In the genomic region with DNA sequence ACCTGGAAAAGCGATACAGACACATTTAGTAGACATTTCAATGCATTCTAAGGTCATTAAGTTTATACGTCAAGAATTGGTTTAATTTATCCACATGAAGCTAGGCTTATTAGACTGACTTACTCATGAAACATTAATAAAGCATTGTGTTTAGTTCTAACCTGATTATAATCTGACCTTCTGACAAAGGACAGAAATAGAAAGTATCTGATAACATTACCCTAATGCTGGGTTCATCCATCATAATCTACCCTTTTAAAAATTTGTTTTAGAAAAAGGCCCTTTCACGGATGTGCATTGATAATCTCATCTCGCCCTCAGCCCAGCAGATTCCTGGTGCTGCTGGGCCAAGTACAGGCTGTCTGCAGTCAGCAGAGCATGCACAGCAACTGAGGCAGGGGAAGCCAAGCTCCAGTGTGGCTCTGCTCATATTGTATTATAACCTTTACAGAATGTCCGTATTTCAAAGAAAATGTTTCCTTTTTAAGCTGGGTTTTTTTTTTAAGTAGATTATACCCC, we compare ENCODE assay signal across 23 cellular contexts.
DNase-seq lines count a peak whose midpoint lies in the region; ATAC-seq, FAIRE-seq and TF ChIP-seq lines count a peak whose summit lies in the region.
"Had no signal": no experiment of that assay in that cellular context is flagged by ENCODE, and none has a peak within 500 bp of the region (broad histone marks: within the 10 kb centered on the region; RNA-seq: fewer than 3 reads in every experiment).

No MANE protein-coding gene starts in this region.

- POLR2A ChIA-PET in endothelial cell of umbilical vein (lab: Charles Lee), result no interaction called here
- POLR2A ChIA-PET in CD4-positive, alpha-beta T cell (lab: Charles Lee), result no interaction called here

- H2AFZ ChIP-seq in endothelial cell of umbilical vein (ENCODE audit: low read depth, low read length), result no peak overlapping the region
- H2AFZ ChIP-seq: GM23248 had no signal

- dilution Hi-C loops in endothelial cell of umbilical vein (cut with MboI; ENCODE audit: extremely low pct_ligation_motif_present, low sequenced_read_pairs), result no loop called here

- H3K9ac ChIP-seq in endothelial cell of umbilical vein (replicated peaks; ENCODE audit: extremely low read depth, insufficient read depth, low read length), result no peak overlapping the region
- H3K9ac ChIP-seq: GM23248 had no signal

- TF ChIP-seq POLR2A in endothelial cell of umbilical vein (IDR thresholded peaks at IDR 0.05; ENCODE audit: low read depth, low read length), result no peak

- no peak for ATAC-seq in CD4-positive, alpha-beta T cell (ENCODE audit: poor library complexity)
- ATAC-seq: A549; CD8-positive, alpha-beta T cell; GM12878 had no signal

- H4K20me1 ChIP-seq in endothelial cell of umbilical vein (replicated peaks; ENCODE audit: control insufficient read depth, extremely low read depth, insufficient read depth, low read length), result no peaks in the 10 kb centered on the region

- no peaks in the 10 kb centered on the region for H3K36me3 Mint-ChIP-seq in CD4-positive, alpha-beta T cell (ENCODE audit: low read depth)
- H3K36me3 Mint-ChIP-seq in activated naive CD8-positive, alpha-beta T cell treated with anti-CD3 and anti-CD28 coated beads for 36 hours, result peaks cover 2% of the 10 kb centered on the region
- H3K36me3 Mint-ChIP-seq: CD8-positive, alpha-beta T cell had no signal

- H3K9me1 ChIP-seq in endothelial cell of umbilical vein (replicated peaks; ENCODE audit: control insufficient read depth, extremely low read depth, insufficient read depth, low read length), result no peaks in the 10 kb centered on the region

- H3K9me3 ChIP-seq in BE2C (no peaks in the 10 kb centered on the region), endothelial cell of umbilical vein (replicated peaks; ENCODE audit: control insufficient read depth, insufficient read depth, low read length) (no peaks in the 10 kb centered on the region)
- no peaks in the 10 kb centered on the region for H3K9me3 ChIP-seq in CD4-positive, alpha-beta T cell (ENCODE audit: control insufficient read depth, low read length)
- H3K9me3 ChIP-seq: A549, Caco-2 had no signal

- H3K4me3 Mint-ChIP-seq in CD4-positive, alpha-beta T cell, result no peak overlapping the region
- H3K4me3 Mint-ChIP-seq in activated naive CD8-positive, alpha-beta T cell treated with anti-CD3 and anti-CD28 coated beads for 36 hours, result no peak overlapping the region
- H3K4me3 Mint-ChIP-seq: CD8-positive, alpha-beta T cell had no signal

- no peaks in the 10 kb centered on the region for H3K9me3 Mint-ChIP-seq in CD4-positive, alpha-beta T cell
- no peaks in the 10 kb centered on the region for H3K9me3 Mint-ChIP-seq in activated naive CD8-positive, alpha-beta T cell treated with anti-CD3 and anti-CD28 coated beads for 36 hours
- H3K9me3 Mint-ChIP-seq: CD8-positive, alpha-beta T cell had no signal

- intact Hi-C loops in endothelial cell of umbilical vein (cut with micrococcal nuclease), result no loop called here
- intact Hi-C loops in CD4-positive, alpha-beta T cell (cut with DNase I, micrococcal nuclease), result no loop called here

- H3K4me2 ChIP-seq in endothelial cell of umbilical vein (ENCODE audit: insufficient read depth, low read length), result no peak overlapping the region
- H3K4me2 ChIP-seq: A549 had no signal

- peak; percentile 26 for DNase-seq in BE2C
- DNase-seq in SK-N-DZ (ENCODE audit: low spot score), result peak; percentile 50
- no peak for DNase-seq in endothelial cell of umbilical vein (ENCODE audit: low read depth, low spot score)
- DNase-seq in CD4-positive, alpha-beta T cell, result no peak
- no peak for DNase-seq in activated naive CD8-positive, alpha-beta T cell treated with anti-CD3 and anti-CD28 coated beads for 36 hours
- no peak for DNase-seq in NOMO-1 (lab: John Stamatoyannopoulos, UW; ENCODE audit: unreplicated experiment in 2 of 2)
- DNase-seq: 8988T; ACHN; AML-193; C1 segment of cervical spinal cord; Caco-2; CD8-positive, alpha-beta T cell; DMS 273 treated with DMSO at 0.1 percent for 48 hours; DMS79; EL; GDM1; GM23248; H7; HCEC 1CT had no signal

- CTCF ChIA-PET in endothelial cell of umbilical vein (lab: Charles Lee), result interaction anchor here (1.4 to 1.8 kb wide), 2 partner anchors 13 to 18 kb away, joined by 3 to 11 read pairs; no protein-coding TSS in a partner anchor
- CTCF ChIA-PET in CD4-positive, alpha-beta T cell (lab: Charles Lee), result no interaction called here

- no peak overlapping the region for H3K27ac Mint-ChIP-seq in CD4-positive, alpha-beta T cell
- no peak overlapping the region for H3K27ac Mint-ChIP-seq in activated naive CD8-positive, alpha-beta T cell treated with anti-CD3 and anti-CD28 coated beads for 36 hours
- H3K27ac Mint-ChIP-seq: CD8-positive, alpha-beta T cell had no signal

- H3K4me3 ChIP-seq in BE2C (ENCODE audit: low read depth, low read length), result no peak overlapping the region
- no peak overlapping the region for H3K4me3 ChIP-seq in endothelial cell of umbilical vein (replicated peaks in 1 of 3; ENCODE audit: insufficient read depth in 1 of 3, low read depth in 1 of 3, low read length in 3 of 3)
- H3K4me3 ChIP-seq: A549, GM12878, GM23248 had no signal

- H3K27me3 ChIP-seq in BE2C (no peaks in the 10 kb centered on the region), endothelial cell of umbilical vein (ENCODE audit: control insufficient read depth in 2 of 2, insufficient read depth in 2 of 2, low read length in 2 of 2) (no peaks in the 10 kb centered on the region)
- H3K27me3 ChIP-seq in CD4-positive, alpha-beta T cell (ENCODE audit: control insufficient read depth, insufficient read depth, low read length), result no peaks in the 10 kb centered on the region

- no peak for TF ChIP-seq CTCF in BE2C (IDR thresholded peaks at IDR 0.05; ENCODE audit: low read depth, low read length)
- TF ChIP-seq CTCF in endothelial cell of umbilical vein (IDR thresholded peaks at IDR 0.05; ENCODE audit: extremely low read depth in 1 of 2, insufficient read depth in 1 of 2, low read depth in 1 of 2, low read length in 2 of 2), result no peak
- TF ChIP-seq CTCF in CD4-positive, alpha-beta T cell (IDR thresholded peaks at IDR 0.05), result no peak

- H3K27me3 Mint-ChIP-seq in CD4-positive, alpha-beta T cell, result no peaks in the 10 kb centered on the region
- no peaks in the 10 kb centered on the region for H3K27me3 Mint-ChIP-seq in activated naive CD8-positive, alpha-beta T cell treated with anti-CD3 and anti-CD28 coated beads for 36 hours

- H3K79me2 ChIP-seq in endothelial cell of umbilical vein (ENCODE audit: control insufficient read depth, insufficient read depth, low read length), result no peaks in the 10 kb centered on the region

- H3K36me3 ChIP-seq in BE2C (no peaks in the 10 kb centered on the region), endothelial cell of umbilical vein (ENCODE audit: control insufficient read depth in 2 of 2, extremely low read depth in 1 of 2, insufficient read depth in 2 of 2, low read length in 2 of 2) (no peaks in the 10 kb centered on the region)

- no peaks in the 10 kb centered on the region for H3K4me1 Mint-ChIP-seq in CD4-positive, alpha-beta T cell (ENCODE audit: low read depth)
- peaks cover 4% of the 10 kb centered on the region for H3K4me1 Mint-ChIP-seq in activated naive CD8-positive, alpha-beta T cell treated with anti-CD3 and anti-CD28 coated beads for 36 hours

- peak; percentile 18 for FAIRE-seq in endothelial cell of umbilical vein (lab: Jason Lieb, UNC)
- FAIRE-seq: A549, GM12878, GM19239, H1 had no signal

- H3K27ac ChIP-seq in endothelial cell of umbilical vein (ENCODE audit: insufficient read depth, low read depth, low read length), result no peak overlapping the region
- no peak overlapping the region for H3K27ac ChIP-seq in CD4-positive, alpha-beta T cell (ENCODE audit: low read depth, low read length)
- H3K27ac ChIP-seq: A549, GM23248 had no signal

- H3K4me1 ChIP-seq in BE2C (peaks cover 24% of the 10 kb centered on the region), endothelial cell of umbilical vein (ENCODE audit: control insufficient read depth, extremely low read depth, insufficient read depth, low read length) (no peaks in the 10 kb centered on the region)
- H3K4me1 ChIP-seq: A549, Caco-2 had no signal

- no TSS peak for BruUV-seq in endothelial cell of umbilical vein (replicated peaks; lab: Mats Ljungman, UMichigan)

TF ChIP-seq in endothelial cell of umbilical vein, 7 proteins besides CTCF, POLR2A, EP300 and RAD21:
- TF ChIP-seq JUN (IDR thresholded peaks at IDR 0.05; ENCODE audit: borderline replicate concordance, insufficient read depth, insufficient read length, low read depth) (no peak), FOS (IDR thresholded peaks at IDR 0.05; ENCODE audit: borderline replicate concordance, insufficient read depth, low read length) (no peak), GATA2 (IDR thresholded peaks at IDR 0.05; ENCODE audit: insufficient read depth, insufficient read length, low read depth, low read length) (no peak), MYC (IDR thresholded peaks at IDR 0.05; ENCODE audit: low read depth, low read length) (no peak)

Comparison
In these comparisons a context has a peak if more than half of its experiments do, and no peak if none do; other contexts are left out.
1. DNase-seq: peak in BE2C (single experiment) and SK-N-DZ (single experiment); none in endothelial cell of umbilical vein (single experiment), CD4-positive, alpha-beta T cell (0 of 10), activated naive CD8-positive, alpha-beta T cell treated with anti-CD3 and anti-CD28 coated beads for 36 hours (single experiment) and NOMO-1 (0 of 2).